In the genomic region with DNA sequence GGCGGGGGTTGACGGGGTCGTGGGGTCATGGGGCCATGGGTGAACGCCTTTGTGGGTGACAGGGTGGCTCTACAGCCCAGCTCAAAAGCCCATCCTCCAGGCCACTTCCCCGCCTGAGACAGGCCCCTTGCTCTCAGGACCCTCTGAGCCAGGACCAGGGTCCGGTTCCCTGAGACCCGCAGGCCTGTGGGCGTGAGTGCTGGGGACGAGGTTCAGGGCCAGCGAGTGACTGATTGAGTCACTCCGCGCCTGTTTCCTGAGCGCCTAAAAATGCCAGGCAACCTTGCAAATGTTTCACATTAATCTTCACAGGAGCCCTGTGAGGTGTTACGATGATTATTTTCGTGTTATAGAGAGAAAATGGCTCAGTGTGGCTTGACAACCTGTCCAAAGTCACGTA, we compare ENCODE assay signal across 9 cellular contexts.
DNase-seq lines count a peak whose midpoint lies in the region; ATAC-seq, FAIRE-seq and TF ChIP-seq lines count a peak whose summit lies in the region.
"Had no signal": no experiment of that assay in that cellular context is flagged by ENCODE, and none has a peak within 500 bp of the region (broad histone marks: within the 10 kb centered on the region; RNA-seq: fewer than 3 reads in every experiment).

No MANE protein-coding gene starts in this region.

- H3K36me3 ChIP-seq in DOHH2 (ENCODE audit: control insufficient read depth, low read length) (peaks cover 14% of the 10 kb centered on the region; the same call in 1 of the 2 replicates), adrenal gland (replicated peaks in 1 of 2) (peaks cover 0 to 5% of the 10 kb centered on the region in 2 donors), left lung (peaks cover 0 to 6% of the 10 kb centered on the region in 2 donors), tibial artery (peaks cover 8 to 11% (median 10%) of the 10 kb centered on the region in 3 donors)

- H3K4me1 ChIP-seq in DOHH2 (ENCODE audit: control insufficient read depth, low read length) (peaks cover 4% of the 10 kb centered on the region), adrenal gland (replicated peaks in 1 of 2) (no peaks in the 10 kb centered on the region), left lung (no peaks in the 10 kb centered on the region), tibial artery (peaks cover 0 to 14% (median 2%) of the 10 kb centered on the region in 4 donors)

- H3K9me3 ChIP-seq in DOHH2 (ENCODE audit: control insufficient read depth, insufficient read depth, low read length) (no peaks in the 10 kb centered on the region), adrenal gland (replicated peaks in 1 of 3) (no peaks in the 10 kb centered on the region), left lung (no peaks in the 10 kb centered on the region), tibial artery (no peaks in the 10 kb centered on the region)

- TF ChIP-seq CTCF in DOHH2 (IDR thresholded peaks at IDR 0.05; ENCODE audit: low read depth, low read length, poor library complexity, severe bottlenecking) (no peak), adrenal gland (IDR thresholded peaks at IDR 0.05) (no peak), left lung (IDR thresholded peaks at IDR 0.05) (no peak), tibial artery (IDR thresholded peaks at IDR 0.05) (no peak)

- H3K4me3 ChIP-seq in DOHH2 (ENCODE audit: low read length) (peak overlapping the region; percentile 88), adrenal gland (peak overlapping the region in 2 of 4 donors; percentile 23 to 75), left lung (peak overlapping the region; percentile 42 to 52), tibial artery (peak overlapping the region; percentile 70 to 72)

- ATAC-seq in HG03064 (IDR thresholded peaks at IDR 0.05; ENCODE audit: low read depth, unreplicated experiment) (peak; percentile 33), left lung (no peak), GM18517 (IDR thresholded peaks at IDR 0.05; ENCODE audit: unreplicated experiment) (no peak)

- H3K27me3 ChIP-seq in DOHH2 (ENCODE audit: control insufficient read depth, low read length) (no peaks in the 10 kb centered on the region), adrenal gland (no peaks in the 10 kb centered on the region), left lung (no peaks in the 10 kb centered on the region), tibial artery (no peaks in the 10 kb centered on the region)

- no peaks in the 10 kb centered on the region for H3K9me2 ChIP-seq in DOHH2 (replicated peaks; ENCODE audit: control insufficient read depth, low read length)

- H3K4me2 ChIP-seq in DOHH2 (ENCODE audit: low read length): peak overlapping the region; percentile 77

- WGBS in adrenal gland, 4 donors: 0 to 24% (median 2%) methylated on average over 3 to 16 of the region's 16 CpGs

- no peaks in the 10 kb centered on the region for H4K20me1 ChIP-seq in DOHH2 (ENCODE audit: control insufficient read depth, insufficient read depth, low read depth, low read length)

- H3K79me2 ChIP-seq in DOHH2 (ENCODE audit: control insufficient read depth, low read length): peaks cover 12% of the 10 kb centered on the region

- no peak for FAIRE-seq in urothelium cell line (lab: Jason Lieb, UNC)
- FAIRE-seq: TTC549 had no signal

- no peaks in the 10 kb centered on the region for H3F3A ChIP-seq in DOHH2 (ENCODE audit: control insufficient read depth, insufficient read depth)

- DNase-seq in adrenal gland (peak in 2 of 7 donors; percentile 21 to 52), left lung (no peak), tibial artery (no peak), urothelium cell line (ENCODE audit: low spot score) (no peak)
- DNase-seq in activated CD4-positive, alpha-beta T cell treated with anti-CD3 and anti-CD28 coated beads, Interleukin-2, amount 50 U/mL, for 48 hours: no peak

- H3K27ac ChIP-seq in DOHH2 (ENCODE audit: low read depth, low read length): no peak overlapping the region
- peak overlapping the region in 3 of 5 donors; percentile 5 to 89 (median 31) for H3K27ac ChIP-seq in adrenal gland
- peak overlapping the region in 1 of 2 donors; percentile 75 for H3K27ac ChIP-seq in left lung
- peak overlapping the region; percentile 87 to 91 for H3K27ac ChIP-seq in tibial artery

- intact Hi-C loops in adrenal gland (cut with DNase I) (no loop called here), left lung (cut with DNase I) (no loop called here), tibial artery (cut with DNase I; ENCODE audit: low total_unique reads) (no loop called here)

- TF ChIP-seq POLR2A in adrenal gland (IDR thresholded peaks at IDR 0.05): no peak
